In genomic region chr17:4162775-4163498, GRCh38 we compare ENCODE assay signal across 1 cellular context.
A peak's percentile ranks its signal among the peaks of the same experiment; 100 is the strongest.
TF ChIP-seq lines count a peak whose summit lies in the region.

No MANE protein-coding gene starts in this region.

TF ChIP-seq in GM12878, 131 proteins besides CTCF, POLR2A, EP300 and RAD21:
- no peak for TF ChIP-seq ZNF592 (IDR thresholded peaks at IDR 0.05)
- no peak for TF ChIP-seq BMI1 (IDR thresholded peaks at IDR 0.05; ENCODE audit: borderline replicate concordance)
- no peak for TF ChIP-seq BCL11A (IDR thresholded peaks at IDR 0.05; ENCODE audit: low read depth, low read length)
- no peak for TF ChIP-seq E2F8 (IDR thresholded peaks at IDR 0.05; ENCODE audit: low read depth, partially characterized antibody)
- peak in 1 of 2 experiments; percentile 6; a peak in 1 of 4 replicates for TF ChIP-seq BHLHE40 (IDR thresholded peaks at IDR 0.05; ENCODE audit: borderline replicate concordance in 1 of 2, low read depth in 2 of 2, low read length in 1 of 2)
- TF ChIP-seq RUNX3 (IDR thresholded peaks at IDR 0.05; ENCODE audit: low read length) = no peak; the same call in 1 of the 2 replicates
- TF ChIP-seq NR2C1 (IDR thresholded peaks at IDR 0.05) = no peak
- 0 out of 2 replicates have a peak, but pooled peaks have one; percentile 19 for TF ChIP-seq IKZF1 (conservative IDR thresholded peaks at IDR 0.05)
- TF ChIP-seq PAX8 (IDR thresholded peaks at IDR 0.05) = no peak
- no peak for TF ChIP-seq RELB (IDR thresholded peaks at IDR 0.05; ENCODE audit: low read depth)
- TF ChIP-seq ZBTB4 (CRISPR knock-in tag; IDR thresholded peaks at IDR 0.05) = no peak
- TF ChIP-seq STAT1 (conservative IDR thresholded peaks at IDR 0.05) = no peak
